8 cellular contexts compared by ENCODE assay signal in genomic region chr3:188153949-188154757, GRCh38. TPM values are rescaled to one million over a fixed set of nuclear protein-coding genes. Genes with fewer than 3 reads are reported as not detected.
DNase-seq lines count a peak whose midpoint lies in the region; ATAC-seq and TF ChIP-seq lines count a peak whose summit lies in the region.

TSS of gene LPP (plus strand) at chr3:188154157. CDS start at chr3:188406121, 251,964 bp downstream.

- peaks cover 48% of the 10 kb centered on the region for H3K4me1 ChIP-seq in HUES48 (ENCODE audit: control insufficient read depth, insufficient read depth, low read length)
- H3K4me1 ChIP-seq in left ventricle myocardium inferior, result peaks cover 76% of the 10 kb centered on the region

- peak; percentile 9 for TF ChIP-seq CTCF in left ventricle myocardium inferior (IDR thresholded peaks at IDR 0.05; ENCODE audit: borderline replicate concordance)

- H3K9ac ChIP-seq in HUES48 (ENCODE audit: low read depth, low read length), result peak within 1 kb of the TSS; percentile 96

- H3K27me3 ChIP-seq in HUES48 (ENCODE audit: control insufficient read depth, insufficient read depth, low read length) (peaks cover 7% of the 10 kb centered on the region; the same call in 1 of the 2 replicates), left ventricle myocardium inferior (ENCODE audit: low read depth) (no peaks in the 10 kb centered on the region)

- ATAC-seq in GM21381 (IDR thresholded peaks at IDR 0.05; ENCODE audit: unreplicated experiment), result peak; percentile 77

- intact Hi-C loops in T-helper 1 cell treated with Interleukin-12 subunit alpha and Interleukin-12 subunit beta and Interleukin-4 antibody, amounts not matched to agents 30 ng/mL and 1 ng/mL, for 36 hours (cut with micrococcal nuclease), result loop anchor here (1.0 to 10.0 kb wide), 19 partner anchors 16 to 1171 kb away; partner anchors contain the start of genes BCL6 and RTP4
- intact Hi-C loops in left ventricle myocardium inferior (cut with micrococcal nuclease), result loop anchor here (10.0 kb wide), 2 partner anchors 409 to 801 kb away; partner anchors contain the start of gene BCL6

- H3K27ac ChIP-seq in HUES48 (ENCODE audit: low read depth, low read length), result peak within 1 kb of the TSS; percentile 96
- peak within 1 kb of the TSS; percentile 98 for H3K27ac ChIP-seq in left ventricle myocardium inferior (replicated peaks)

- H3K4me3 ChIP-seq in HUES48 (ENCODE audit: low read depth, low read length) (peak within 1 kb of the TSS; percentile 68), left ventricle myocardium inferior (peak within 1 kb of the TSS; percentile 97)

- H3K36me3 ChIP-seq in HUES48 (ENCODE audit: control insufficient read depth, insufficient read depth, low read length) (no peaks in the 10 kb centered on the region), left ventricle myocardium inferior (no peaks in the 10 kb centered on the region)

- DNase-seq in DMS 273 (lab: John Stamatoyannopoulos, UW; ENCODE audit: unreplicated experiment), result peak; percentile 88
- DNase-seq in amniotic epithelial cell (ENCODE audit: low read depth), result peak; percentile 75
- DNase-seq in left ventricle myocardium inferior, result peak; percentile 82
- no peak for DNase-seq in pulmonary artery endothelial cell (ENCODE audit: low read depth, low spot score)
- peak; percentile 84 for DNase-seq in ureter (ENCODE audit: low spot score)

- H3K9me3 ChIP-seq in HUES48 (ENCODE audit: control insufficient read depth, insufficient read depth, low read length) (no peaks in the 10 kb centered on the region), left ventricle myocardium inferior (replicated peaks) (no peaks in the 10 kb centered on the region)

RNA-seq across cellular contexts. Expression of gene LPP, which starts in this region (rescaled TPM):
- 54.9 and 63.3 TPM in 2 replicates for total RNA-seq in T-helper 1 cell treated with Interleukin-12 subunit alpha and Interleukin-12 subunit beta and Interleukin-4 antibody, amounts not matched to agents 30 ng/mL and 1 ng/mL, for 36 hours
- total RNA-seq in left ventricle myocardium inferior, result 97.4 TPM
- total RNA-seq in pulmonary artery endothelial cell, result 31.5 and 39.3 TPM in 2 replicates
- total RNA-seq in ureter, result 560 TPM
